9 cellular contexts compared by ENCODE assay signal in the genomic region with DNA sequence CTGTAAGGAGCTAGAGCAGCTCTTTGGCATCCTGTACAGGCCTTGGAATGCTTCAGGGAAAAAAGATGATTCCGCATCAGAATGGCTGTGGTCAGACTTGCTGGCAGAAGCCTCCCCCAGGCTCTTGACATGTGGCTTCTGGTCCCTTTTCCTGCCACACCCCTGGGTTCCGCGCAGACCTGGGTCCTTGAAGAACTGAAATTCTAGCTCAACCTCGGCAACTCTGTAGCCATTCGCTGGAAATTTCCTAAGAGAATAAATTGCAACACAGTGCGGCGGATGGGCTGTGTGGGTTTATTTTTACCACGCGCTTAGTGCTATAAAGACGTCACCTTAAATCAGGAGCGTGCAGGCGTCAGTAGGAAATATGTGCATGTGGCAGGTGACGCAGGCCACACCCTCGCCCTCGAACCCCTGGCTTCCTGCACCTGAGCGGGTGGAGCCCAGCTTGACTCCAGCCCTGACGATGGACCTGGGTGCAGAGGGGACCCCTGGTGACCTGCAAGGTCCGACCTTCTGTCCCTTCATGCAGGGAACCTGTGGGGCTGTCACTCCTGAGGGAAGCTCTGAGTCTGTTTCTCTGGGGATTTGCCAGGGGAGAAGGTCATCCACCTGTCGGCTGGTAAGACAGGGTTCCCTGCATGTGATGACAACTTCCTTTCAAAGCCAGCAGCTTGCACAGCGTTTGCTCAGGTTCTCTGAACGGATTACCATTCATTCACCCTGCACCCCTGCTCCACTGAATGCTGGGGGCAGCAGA. TPM values are rescaled to one million over a fixed set of nuclear protein-coding genes. Genes with fewer than 3 reads are reported as not detected.
DNase-seq lines count a peak whose midpoint lies in the region; ATAC-seq lines count a peak whose summit lies in the region.
"Had no signal": no experiment of that assay in that cellular context is flagged by ENCODE, and none has a peak within 500 bp of the region (broad histone marks: within the 10 kb centered on the region; RNA-seq: fewer than 3 reads in every experiment).

No MANE protein-coding gene starts in this region.

- H3K27ac Mint-ChIP-seq in IgD-negative memory B cell (peak overlapping the region in 2 of 3 donors; percentile 39 to 68), naive B cell (peak overlapping the region in 4 of 6 donors; percentile 58 to 88 (median 66))
- peak overlapping the region; percentile 54 for H3K27ac Mint-ChIP-seq in activated naive CD8-positive, alpha-beta T cell treated with anti-CD3 and anti-CD28 coated beads, Interleukin-2, amount 50 U/mL, for 24 hours

- peaks cover 61 to 75% (median 64%) of the 10 kb centered on the region in 11 experiments for H3K27me3 ChIP-seq in BLaER1 treated with 17β-estradiol and CSF1 and Interleukin-3, amounts not matched to agents 10 nM and 100 nM

- H3K4me2 ChIP-seq in BLaER1 treated with 17β-estradiol and CSF1 and Interleukin-3, amounts not matched to agents 10 nM and 100 nM: peak overlapping the region; percentile 47 to 95 (median 73)

- peaks cover 5 to 17% (median 6%) of the 10 kb centered on the region in 3 donors for H3K4me1 Mint-ChIP-seq in IgD-negative memory B cell
- peaks cover 25% of the 10 kb centered on the region for H3K4me1 Mint-ChIP-seq in activated naive CD8-positive, alpha-beta T cell treated with anti-CD3 and anti-CD28 coated beads, Interleukin-2, amount 50 U/mL, for 24 hours
- H3K4me1 Mint-ChIP-seq in naive B cell: peaks cover 17 to 30% (median 27%) of the 10 kb centered on the region in 3 donors

- H3K9me3 Mint-ChIP-seq in IgD-negative memory B cell: no peaks in the 10 kb centered on the region
- H3K9me3 Mint-ChIP-seq in activated naive CD8-positive, alpha-beta T cell treated with anti-CD3 and anti-CD28 coated beads, Interleukin-2, amount 50 U/mL, for 24 hours: no peaks in the 10 kb centered on the region
- no peaks in the 10 kb centered on the region for H3K9me3 Mint-ChIP-seq in naive B cell

- H3K36me3 Mint-ChIP-seq in IgD-negative memory B cell (no peaks in the 10 kb centered on the region), naive B cell (no peaks in the 10 kb centered on the region)
- H3K36me3 Mint-ChIP-seq in activated naive CD8-positive, alpha-beta T cell treated with anti-CD3 and anti-CD28 coated beads, Interleukin-2, amount 50 U/mL, for 24 hours (ENCODE audit: low read depth): no peaks in the 10 kb centered on the region

- peaks cover 0 to 20% (median 6%) of the 10 kb centered on the region in 11 experiments; a peak in 11 of 22 replicates for H4K20me1 ChIP-seq in BLaER1 treated with 17β-estradiol and CSF1 and Interleukin-3, amounts not matched to agents 10 nM and 100 nM

- H3K4me1 ChIP-seq in BLaER1 treated with 17β-estradiol and CSF1 and Interleukin-3, amounts not matched to agents 10 nM and 100 nM: peaks cover 21 to 59% (median 31%) of the 10 kb centered on the region in 10 experiments

- H3K27me3 Mint-ChIP-seq in IgD-negative memory B cell: peaks cover 38% of the 10 kb centered on the region
- peaks cover 43% of the 10 kb centered on the region for H3K27me3 Mint-ChIP-seq in activated naive CD8-positive, alpha-beta T cell treated with anti-CD3 and anti-CD28 coated beads, Interleukin-2, amount 50 U/mL, for 24 hours
- peaks cover 49 to 70% (median 51%) of the 10 kb centered on the region in 3 donors for H3K27me3 Mint-ChIP-seq in naive B cell

- peak overlapping the region in 4 of 10 experiments; percentile 16 to 42 (median 36); a peak in 7 of 20 replicates for H3K4me3 ChIP-seq in BLaER1 treated with 17β-estradiol and CSF1 and Interleukin-3, amounts not matched to agents 10 nM and 100 nM
- H3K4me3 ChIP-seq: thoracic aorta had no signal

- H3K9me3 ChIP-seq in BLaER1 treated with 17β-estradiol and CSF1 and Interleukin-3, amounts not matched to agents 10 nM and 100 nM (replicated peaks in 1 of 11): 0 out of 22 replicates have a peak, but pooled peaks cover 0 to 6% (median 0%) of the 10 kb centered on the region in 11 experiments
- H3K9me3 ChIP-seq: thoracic aorta had no signal

- no peaks in the 10 kb centered on the region for H3K36me3 ChIP-seq in BLaER1 treated with 17β-estradiol and CSF1 and Interleukin-3, amounts not matched to agents 10 nM and 100 nM
- H3K36me3 ChIP-seq: thoracic aorta had no signal

- peak overlapping the region in 5 of 11 experiments; percentile 18 to 61 (median 31); a peak in 8 of 22 replicates for H3K9ac ChIP-seq in BLaER1 treated with 17β-estradiol and CSF1 and Interleukin-3, amounts not matched to agents 10 nM and 100 nM

- peak; percentile 69 for ATAC-seq in activated naive CD8-positive, alpha-beta T cell treated with anti-CD3 and anti-CD28 coated beads, Interleukin-2, amount 50 U/mL, for 24 hours
- ATAC-seq in naive B cell (ENCODE audit: low read depth in 2 of 2) (peak; percentile 82 to 83), GM21526 (IDR thresholded peaks at IDR 0.05; ENCODE audit: low FRiP score, unreplicated experiment) (no peak), GM18520 (IDR thresholded peaks at IDR 0.05; ENCODE audit: unreplicated experiment) (no peak)

- peak overlapping the region in 2 of 4 donors; percentile 23 to 81 for H3K4me3 Mint-ChIP-seq in IgD-negative memory B cell
- H3K4me3 Mint-ChIP-seq in activated naive CD8-positive, alpha-beta T cell treated with anti-CD3 and anti-CD28 coated beads, Interleukin-2, amount 50 U/mL, for 24 hours: peak overlapping the region; percentile 21
- H3K4me3 Mint-ChIP-seq in naive B cell: peak overlapping the region in 4 of 8 donors; percentile 30 to 65 (median 46)

- peak overlapping the region in 7 of 11 experiments; percentile 31 to 77 (median 47); a peak in 11 of 22 replicates for H3K27ac ChIP-seq in BLaER1 treated with 17β-estradiol and CSF1 and Interleukin-3, amounts not matched to agents 10 nM and 100 nM
- H3K27ac ChIP-seq: thoracic aorta had no signal

- no peak for DNase-seq in activated naive CD8-positive, alpha-beta T cell treated with anti-CD3 and anti-CD28 coated beads, Interleukin-2, amount 50 U/mL, for 24 hours
- peak; percentile 53 for DNase-seq in naive B cell
- DNase-seq in hippocampal formation (lab: John Stamatoyannopoulos, UW): no peak
- no peak for DNase-seq in occipital lobe (lab: John Stamatoyannopoulos, UW)

RNA-seq across cellular contexts. Expression of a gene that starts 46.3 kb away (rescaled TPM):
- 2.1 TPM for polyA plus RNA-seq in IgD-negative memory B cell
- 1 to 10 TPM in 4 of 6 donors, under 1 TPM in 2; 0.69 to 4.5 (median 1.4) TPM for polyA plus RNA-seq in naive B cell (ENCODE audit: low read depth in 6 of 6)
- total RNA-seq in occipital lobe: 22.3 TPM

Comparison
In these comparisons a context has a peak if more than half of its experiments do, and no peak if none do; other contexts are left out.
1. ATAC-seq: peak in activated naive CD8-positive, alpha-beta T cell treated with anti-CD3 and anti-CD28 coated beads, Interleukin-2, amount 50 U/mL, for 24 hours (single experiment) and naive B cell (2 of 2); none in GM21526 (single experiment) and GM18520 (single experiment).
2. Peak in every context shown above with its lines, with median percentiles within 50 percentile points of each other: H3K27ac Mint-ChIP-seq.